2 cellular contexts compared by ENCODE assay signal in the genomic region with DNA sequence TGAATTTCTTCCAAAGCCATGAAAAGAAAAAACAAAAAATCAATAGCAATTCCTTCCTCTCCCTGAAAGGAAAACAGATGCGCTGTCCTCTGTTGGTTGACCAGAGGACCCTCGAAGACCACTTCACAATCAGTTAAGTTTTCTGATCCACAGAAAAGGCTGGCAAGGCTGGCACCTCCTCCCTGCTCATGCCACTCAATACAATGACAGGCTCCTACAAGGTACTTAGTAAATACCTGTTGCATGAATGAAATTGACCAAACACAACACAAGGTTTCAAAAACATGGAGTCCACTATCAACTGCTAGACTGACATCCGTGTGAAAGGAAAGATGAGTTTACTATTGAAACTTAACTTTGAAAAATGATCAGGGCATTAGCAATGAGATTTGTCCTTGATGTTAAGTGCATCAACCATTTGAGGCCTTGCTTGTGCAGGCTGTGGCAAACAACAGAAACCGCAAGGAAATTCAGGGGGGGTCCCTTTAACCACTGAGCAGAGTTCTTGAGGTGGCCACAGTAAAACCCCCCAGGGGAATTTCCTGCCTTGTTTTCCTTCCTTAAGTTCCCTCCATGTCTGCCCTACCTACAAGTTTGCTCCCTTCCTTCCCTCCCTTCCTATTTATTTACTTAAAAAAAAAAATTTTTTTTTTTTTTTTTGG.
TF ChIP-seq lines count a peak whose summit lies in the region.

No MANE protein-coding gene starts in this region.

TF ChIP-seq in SK-N-SH, 30 proteins besides CTCF, POLR2A, EP300 and RAD21 (continued from another document):
- TF ChIP-seq, protein P1, sequence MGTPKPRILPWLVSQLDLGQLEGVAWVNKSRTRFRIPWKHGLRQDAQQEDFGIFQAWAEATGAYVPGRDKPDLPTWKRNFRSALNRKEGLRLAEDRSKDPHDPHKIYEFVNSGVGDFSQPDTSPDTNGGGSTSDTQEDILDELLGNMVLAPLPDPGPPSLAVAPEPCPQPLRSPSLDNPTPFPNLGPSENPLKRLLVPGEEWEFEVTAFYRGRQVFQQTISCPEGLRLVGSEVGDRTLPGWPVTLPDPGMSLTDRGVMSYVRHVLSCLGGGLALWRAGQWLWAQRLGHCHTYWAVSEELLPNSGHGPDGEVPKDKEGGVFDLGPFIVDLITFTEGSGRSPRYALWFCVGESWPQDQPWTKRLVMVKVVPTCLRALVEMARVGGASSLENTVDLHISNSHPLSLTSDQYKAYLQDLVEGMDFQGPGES (IDR thresholded peaks at IDR 0.05; ENCODE audit: low read depth, low read length): no peak
- no peak for TF ChIP-seq GABPA (IDR thresholded peaks at IDR 0.05; ENCODE audit: low read depth)
- TF ChIP-seq, protein P2, sequence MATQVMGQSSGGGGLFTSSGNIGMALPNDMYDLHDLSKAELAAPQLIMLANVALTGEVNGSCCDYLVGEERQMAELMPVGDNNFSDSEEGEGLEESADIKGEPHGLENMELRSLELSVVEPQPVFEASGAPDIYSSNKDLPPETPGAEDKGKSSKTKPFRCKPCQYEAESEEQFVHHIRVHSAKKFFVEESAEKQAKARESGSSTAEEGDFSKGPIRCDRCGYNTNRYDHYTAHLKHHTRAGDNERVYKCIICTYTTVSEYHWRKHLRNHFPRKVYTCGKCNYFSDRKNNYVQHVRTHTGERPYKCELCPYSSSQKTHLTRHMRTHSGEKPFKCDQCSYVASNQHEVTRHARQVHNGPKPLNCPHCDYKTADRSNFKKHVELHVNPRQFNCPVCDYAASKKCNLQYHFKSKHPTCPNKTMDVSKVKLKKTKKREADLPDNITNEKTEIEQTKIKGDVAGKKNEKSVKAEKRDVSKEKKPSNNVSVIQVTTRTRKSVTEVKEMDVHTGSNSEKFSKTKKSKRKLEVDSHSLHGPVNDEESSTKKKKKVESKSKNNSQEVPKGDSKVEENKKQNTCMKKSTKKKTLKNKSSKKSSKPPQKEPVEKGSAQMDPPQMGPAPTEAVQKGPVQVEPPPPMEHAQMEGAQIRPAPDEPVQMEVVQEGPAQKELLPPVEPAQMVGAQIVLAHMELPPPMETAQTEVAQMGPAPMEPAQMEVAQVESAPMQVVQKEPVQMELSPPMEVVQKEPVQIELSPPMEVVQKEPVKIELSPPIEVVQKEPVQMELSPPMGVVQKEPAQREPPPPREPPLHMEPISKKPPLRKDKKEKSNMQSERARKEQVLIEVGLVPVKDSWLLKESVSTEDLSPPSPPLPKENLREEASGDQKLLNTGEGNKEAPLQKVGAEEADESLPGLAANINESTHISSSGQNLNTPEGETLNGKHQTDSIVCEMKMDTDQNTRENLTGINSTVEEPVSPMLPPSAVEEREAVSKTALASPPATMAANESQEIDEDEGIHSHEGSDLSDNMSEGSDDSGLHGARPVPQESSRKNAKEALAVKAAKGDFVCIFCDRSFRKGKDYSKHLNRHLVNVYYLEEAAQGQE (IDR thresholded peaks at IDR 0.05; ENCODE audit: low read depth, low read length): no peak
- TF ChIP-seq RFX5 (IDR thresholded peaks at IDR 0.05; ENCODE audit: low read length): no peak
- TF ChIP-seq POLR2AphosphoS5 (IDR thresholded peaks at IDR 0.05; ENCODE audit: low read depth, low read length): no peak
- no peak for TF ChIP-seq NRF1 (IDR thresholded peaks at IDR 0.05; ENCODE audit: low read depth, low read length)
- TF ChIP-seq TEAD4 (IDR thresholded peaks at IDR 0.05; ENCODE audit: borderline replicate concordance, insufficient read depth): no peak
- TF ChIP-seq, protein P3, sequence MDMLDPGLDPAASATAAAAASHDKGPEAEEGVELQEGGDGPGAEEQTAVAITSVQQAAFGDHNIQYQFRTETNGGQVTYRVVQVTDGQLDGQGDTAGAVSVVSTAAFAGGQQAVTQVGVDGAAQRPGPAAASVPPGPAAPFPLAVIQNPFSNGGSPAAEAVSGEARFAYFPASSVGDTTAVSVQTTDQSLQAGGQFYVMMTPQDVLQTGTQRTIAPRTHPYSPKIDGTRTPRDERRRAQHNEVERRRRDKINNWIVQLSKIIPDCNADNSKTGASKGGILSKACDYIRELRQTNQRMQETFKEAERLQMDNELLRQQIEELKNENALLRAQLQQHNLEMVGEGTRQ (IDR thresholded peaks at IDR 0.05; ENCODE audit: borderline replicate concordance, low read depth, low read length): no peak
- no peak for TF ChIP-seq FOSL2 (IDR thresholded peaks at IDR 0.05; ENCODE audit: borderline replicate concordance, low read depth)
- TF ChIP-seq SIN3A (IDR thresholded peaks at IDR 0.05; ENCODE audit: borderline replicate concordance, low read depth, low read length): no peak

TF ChIP-seq in SK-N-SH treated with all-trans-retinoic acid at 6 μM for 48 hours, 23 proteins besides CTCF, POLR2A, EP300 and RAD21 (continued from another document):
- TF ChIP-seq, protein P4, sequence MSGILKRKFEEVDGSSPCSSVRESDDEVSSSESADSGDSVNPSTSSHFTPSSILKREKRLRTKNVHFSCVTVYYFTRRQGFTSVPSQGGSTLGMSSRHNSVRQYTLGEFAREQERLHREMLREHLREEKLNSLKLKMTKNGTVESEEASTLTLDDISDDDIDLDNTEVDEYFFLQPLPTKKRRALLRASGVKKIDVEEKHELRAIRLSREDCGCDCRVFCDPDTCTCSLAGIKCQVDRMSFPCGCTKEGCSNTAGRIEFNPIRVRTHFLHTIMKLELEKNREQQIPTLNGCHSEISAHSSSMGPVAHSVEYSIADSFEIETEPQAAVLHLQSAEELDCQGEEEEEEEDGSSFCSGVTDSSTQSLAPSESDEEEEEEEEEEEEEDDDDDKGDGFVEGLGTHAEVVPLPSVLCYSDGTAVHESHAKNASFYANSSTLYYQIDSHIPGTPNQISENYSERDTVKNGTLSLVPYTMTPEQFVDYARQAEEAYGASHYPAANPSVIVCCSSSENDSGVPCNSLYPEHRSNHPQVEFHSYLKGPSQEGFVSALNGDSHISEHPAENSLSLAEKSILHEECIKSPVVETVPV (CRISPR knock-in tag; IDR thresholded peaks at IDR 0.05): no peak
- TF ChIP-seq TOX (CRISPR knock-in tag; IDR thresholded peaks at IDR 0.05; ENCODE audit: borderline replicate concordance): no peak
- TF ChIP-seq TCF4 (CRISPR knock-in tag; IDR thresholded peaks at IDR 0.05; ENCODE audit: borderline replicate concordance): no peak
- TF ChIP-seq, protein P5, sequence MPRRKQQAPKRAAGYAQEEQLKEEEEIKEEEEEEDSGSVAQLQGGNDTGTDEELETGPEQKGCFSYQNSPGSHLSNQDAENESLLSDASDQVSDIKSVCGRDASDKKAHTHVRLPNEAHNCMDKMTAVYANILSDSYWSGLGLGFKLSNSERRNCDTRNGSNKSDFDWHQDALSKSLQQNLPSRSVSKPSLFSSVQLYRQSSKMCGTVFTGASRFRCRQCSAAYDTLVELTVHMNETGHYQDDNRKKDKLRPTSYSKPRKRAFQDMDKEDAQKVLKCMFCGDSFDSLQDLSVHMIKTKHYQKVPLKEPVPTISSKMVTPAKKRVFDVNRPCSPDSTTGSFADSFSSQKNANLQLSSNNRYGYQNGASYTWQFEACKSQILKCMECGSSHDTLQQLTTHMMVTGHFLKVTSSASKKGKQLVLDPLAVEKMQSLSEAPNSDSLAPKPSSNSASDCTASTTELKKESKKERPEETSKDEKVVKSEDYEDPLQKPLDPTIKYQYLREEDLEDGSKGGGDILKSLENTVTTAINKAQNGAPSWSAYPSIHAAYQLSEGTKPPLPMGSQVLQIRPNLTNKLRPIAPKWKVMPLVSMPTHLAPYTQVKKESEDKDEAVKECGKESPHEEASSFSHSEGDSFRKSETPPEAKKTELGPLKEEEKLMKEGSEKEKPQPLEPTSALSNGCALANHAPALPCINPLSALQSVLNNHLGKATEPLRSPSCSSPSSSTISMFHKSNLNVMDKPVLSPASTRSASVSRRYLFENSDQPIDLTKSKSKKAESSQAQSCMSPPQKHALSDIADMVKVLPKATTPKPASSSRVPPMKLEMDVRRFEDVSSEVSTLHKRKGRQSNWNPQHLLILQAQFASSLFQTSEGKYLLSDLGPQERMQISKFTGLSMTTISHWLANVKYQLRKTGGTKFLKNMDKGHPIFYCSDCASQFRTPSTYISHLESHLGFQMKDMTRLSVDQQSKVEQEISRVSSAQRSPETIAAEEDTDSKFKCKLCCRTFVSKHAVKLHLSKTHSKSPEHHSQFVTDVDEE (CRISPR knock-in tag; IDR thresholded peaks at IDR 0.05): no peak
